Comparison of ENCODE assay signal across 14 cellular contexts in genomic region chr1:97505816-97506215, GRCh38.
A peak's percentile ranks its signal among the peaks of the same experiment; 100 is the strongest.
DNase-seq lines count a peak whose midpoint lies in the region; ATAC-seq, FAIRE-seq and TF ChIP-seq lines count a peak whose summit lies in the region.
"Had no signal": no experiment of that assay in that cellular context is flagged by ENCODE, and none has a peak within 500 bp of the region (broad histone marks: within the 10 kb centered on the region; RNA-seq: fewer than 3 reads in every experiment).

No MANE protein-coding gene starts in this region.

- no peaks in the 10 kb centered on the region for H3K9me3 Mint-ChIP-seq in type B pancreatic cell

- no peak for DNase-seq in GM18507 (ENCODE audit: extremely low spot score, insufficient read length, low read depth)
- DNase-seq in left ventricle myocardium superior, result no peak
- DNase-seq in NCI-H1092 treated with DMSO at 0.1 percent for 48 hours (lab: John Stamatoyannopoulos, UW), result no peak
- DNase-seq in pons (ENCODE audit: low spot score), result no peak
- DNase-seq in type B pancreatic cell (ENCODE audit: extremely low spot score, unreplicated experiment), result no peak
- DNase-seq: activated CD4-positive, alpha-beta T cell treated with anti-CD3 and anti-CD28 coated beads, Interleukin-2, amount 50 U/mL, for 48 hours; adrenal gland; dorsolateral prefrontal cortex; lower lobe of right lung; posterior cingulate gyrus; upper lobe of right lung had no signal

- peak; percentile 97 for ATAC-seq in GM19467 (IDR thresholded peaks at IDR 0.05; ENCODE audit: unreplicated experiment)
- peak; percentile 83 for ATAC-seq in HG02885 (IDR thresholded peaks at IDR 0.05; ENCODE audit: poor library complexity, unreplicated experiment)
- ATAC-seq in HG03558 (IDR thresholded peaks at IDR 0.05; ENCODE audit: extremely low read depth, unreplicated experiment), result peak; percentile 91
- no peak for ATAC-seq in left ventricle myocardium superior
- ATAC-seq: lower lobe of right lung, upper lobe of right lung had no signal

- H3K4me3 Mint-ChIP-seq in type B pancreatic cell, result no peak overlapping the region

- H3K27ac Mint-ChIP-seq in type B pancreatic cell, result no peak overlapping the region

- no peaks in the 10 kb centered on the region for H3K27me3 Mint-ChIP-seq in type B pancreatic cell

- intact Hi-C loops in left ventricle myocardium superior (cut with micrococcal nuclease), result no loop called here

- TF ChIP-seq CTCF in type B pancreatic cell (conservative IDR thresholded peaks at IDR 0.05), result no peak

- H3K36me3 Mint-ChIP-seq in type B pancreatic cell, result no peaks in the 10 kb centered on the region

- no peaks in the 10 kb centered on the region for H3K4me1 Mint-ChIP-seq in type B pancreatic cell (ENCODE audit: unreplicated experiment)

- FAIRE-seq in GM18507 (lab: Jason Lieb, UNC), result peak; percentile 82
